In the genomic region with DNA sequence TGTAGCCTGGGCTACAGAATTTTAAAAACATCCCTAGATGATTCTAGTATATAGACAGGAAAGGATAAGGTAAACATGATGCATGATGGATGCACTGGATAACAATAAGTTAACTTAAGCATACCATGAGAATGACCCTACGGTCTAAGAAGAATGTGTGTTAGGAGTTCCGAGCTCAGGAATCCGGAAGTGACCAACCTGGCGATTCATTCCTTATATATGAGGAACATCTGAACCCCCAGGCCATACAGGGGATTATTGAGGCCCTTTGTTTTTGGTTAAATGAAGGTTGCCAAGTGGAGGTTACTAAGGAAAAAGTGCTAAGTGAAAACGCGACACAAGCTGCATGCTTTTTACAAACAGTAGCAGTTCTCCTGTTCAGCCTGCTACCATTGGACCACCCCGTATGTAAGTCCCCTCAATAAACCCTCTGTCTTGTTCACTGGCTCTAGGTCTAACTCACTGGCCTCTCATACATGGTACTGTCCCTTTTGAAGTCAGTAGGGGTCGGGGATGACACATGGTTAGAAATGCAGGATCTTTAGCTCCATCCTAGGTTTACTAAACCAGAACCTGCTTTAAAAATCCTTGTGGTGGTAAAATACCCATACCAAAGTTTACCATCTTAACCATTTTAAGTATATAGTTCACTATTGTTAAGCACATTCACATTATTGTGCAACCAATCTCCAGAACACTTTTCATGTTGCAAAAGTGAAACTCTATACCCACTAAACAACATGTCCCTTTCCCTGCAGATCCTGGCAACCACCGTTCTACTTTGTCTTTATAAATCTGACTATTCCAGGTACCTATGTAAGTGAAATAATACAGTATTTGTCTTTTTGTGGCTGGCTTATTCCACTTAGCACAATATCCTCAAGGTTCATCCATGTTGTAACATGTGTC, we compare ENCODE assay signal across 22 cellular contexts.
DNase-seq lines count a peak whose midpoint lies in the region; ATAC-seq, FAIRE-seq and TF ChIP-seq lines count a peak whose summit lies in the region.
"Had no signal": no experiment of that assay in that cellular context is flagged by ENCODE, and none has a peak within 500 bp of the region (broad histone marks: within the 10 kb centered on the region; RNA-seq: fewer than 3 reads in every experiment).

No MANE protein-coding gene starts in this region.

- H3K4me1 ChIP-seq in keratinocyte (ENCODE audit: control insufficient read depth, extremely low read depth, insufficient read depth, low read length): peaks cover 28% of the 10 kb centered on the region
- no peaks in the 10 kb centered on the region for H3K4me1 ChIP-seq in CD4-positive, alpha-beta memory T cell (ENCODE audit: insufficient read depth, low read length)
- H3K4me1 ChIP-seq: upper lobe of right lung had no signal

- peaks cover 6% of the 10 kb centered on the region for H3K9me3 Mint-ChIP-seq in Calu3 (ENCODE audit: low read depth, unreplicated experiment)
- H3K9me3 Mint-ChIP-seq in CD4-positive, alpha-beta memory T cell: no peaks in the 10 kb centered on the region
- H3K9me3 Mint-ChIP-seq: CD4-positive, alpha-beta T cell; nephron; T-helper 1 cell treated with Interleukin-12 subunit alpha and Interleukin-12 subunit beta and Interleukin-4 antibody, amounts not matched to agents 30 μg/mL and 1 μg/mL, for 36 hours had no signal

- dilution Hi-C loops in keratinocyte (cut with MboI; ENCODE audit: extremely low pct_ligation_motif_present, low sequenced_read_pairs): no loop called here

- no TSS peak for BruUV-seq in Calu3 (replicated peaks; lab: Mats Ljungman, UMichigan)

- TF ChIP-seq RAD21 in Ishikawa (IDR thresholded peaks at IDR 0.05; ENCODE audit: low read depth): no peak

- DNase-seq in Calu3 (peak; percentile 14), astrocyte of the hippocampus (ENCODE audit: low read depth, low spot score) (peak; percentile 42), keratinocyte (ENCODE audit: low read depth, low spot score) (peak; percentile 76), activated gamma-delta T cell (lab: John Stamatoyannopoulos, UW) (no peak)
- no peak for DNase-seq in CD4-positive, alpha-beta memory T cell
- DNase-seq: activated effector memory CD4-positive, alpha-beta T cell treated with anti-CD3 and anti-CD28 coated beads, Interleukin-2, amount 50 U/mL, for 16 hours; aorta; CD4-positive, alpha-beta T cell; erythroblast; H7; heart right ventricle; islet precursor cell; KBM-7; NCI-H1105 treated with DMSO at 0.1 percent for 48 hours; stimulated activated naive CD8-positive, alpha-beta T cell treated with anti-CD3 and anti-CD28 coated beads, Interleukin-15, Interleukin-2, amounts not matched to agents 100 U/mL and 50 U/mL, for 24 hours; upper lobe of right lung had no signal

- peak overlapping the region; percentile 24 for H3K9ac ChIP-seq in keratinocyte (ENCODE audit: control insufficient read depth, extremely low read depth, insufficient read depth, low read length)

- no peaks in the 10 kb centered on the region for H3K36me3 ChIP-seq in keratinocyte (ENCODE audit: control insufficient read depth in 2 of 2, extremely low read depth in 1 of 2, insufficient read depth in 2 of 2, low read length in 2 of 2)
- no peaks in the 10 kb centered on the region for H3K36me3 ChIP-seq in CD4-positive, alpha-beta memory T cell (ENCODE audit: insufficient read depth, low read length)
- H3K36me3 ChIP-seq: heart right ventricle, upper lobe of right lung had no signal

- CTCF ChIA-PET in Calu3 (lab: Charles Lee): no interaction called here
- CTCF ChIA-PET in CD4-positive, alpha-beta memory T cell (lab: Charles Lee; ENCODE audit: partially characterized antibody): no interaction called here

- peak overlapping the region; percentile 49 for H3K4me2 ChIP-seq in keratinocyte (ENCODE audit: control insufficient read depth, extremely low read depth, insufficient read depth, low read depth, low read length)

- POLR2A ChIA-PET in CD4-positive, alpha-beta memory T cell (lab: Charles Lee; ENCODE audit: partially characterized antibody): no interaction called here

- no peaks in the 10 kb centered on the region for H3K27me3 ChIP-seq in keratinocyte (ENCODE audit: control insufficient read depth, extremely low read depth, insufficient read depth, low read length)
- peaks cover 3% of the 10 kb centered on the region for H3K27me3 ChIP-seq in CD4-positive, alpha-beta memory T cell (ENCODE audit: insufficient read depth, low read length)
- H3K27me3 ChIP-seq: heart right ventricle, upper lobe of right lung had no signal

- H3K4me1 Mint-ChIP-seq in Calu3 (ENCODE audit: low read depth, unreplicated experiment): peaks cover 33% of the 10 kb centered on the region
- H3K4me1 Mint-ChIP-seq in CD4-positive, alpha-beta memory T cell: no peaks in the 10 kb centered on the region
- H3K4me1 Mint-ChIP-seq: nephron had no signal

- no peak overlapping the region for H3K4me3 ChIP-seq in keratinocyte (ENCODE audit: control insufficient read depth in 2 of 3, extremely low read depth in 1 of 3, insufficient read depth in 2 of 3, low read depth in 1 of 3, low read length in 3 of 3)
- H3K4me3 ChIP-seq in CD4-positive, alpha-beta memory T cell (ENCODE audit: low read length in 2 of 2): no peak overlapping the region
- H3K4me3 ChIP-seq: heart right ventricle, upper lobe of right lung had no signal

- no peak for ATAC-seq in GM18519 (IDR thresholded peaks at IDR 0.05; ENCODE audit: low FRiP score, unreplicated experiment)
- ATAC-seq in SK-N-SH treated with all-trans-retinoic acid at 6 μM for 48 hours: no peak
- ATAC-seq: activated CD4-positive, CD25-positive, alpha-beta regulatory T cell treated with anti-CD3 and anti-CD28 coated beads, Interleukin-2, amount 50 U/mL, for 24 hours; heart right ventricle; stimulated activated naive CD8-positive, alpha-beta T cell treated with anti-CD3 and anti-CD28 coated beads, Interleukin-15, Interleukin-2, amounts not matched to agents 100 U/mL and 50 U/mL, for 24 hours; upper lobe of right lung had no signal

- peaks cover 12% of the 10 kb centered on the region for H3K27me3 Mint-ChIP-seq in Calu3 (ENCODE audit: unreplicated experiment)
- H3K27me3 Mint-ChIP-seq in CD4-positive, alpha-beta memory T cell: peaks cover 3 to 4% of the 10 kb centered on the region in 2 donors
- H3K27me3 Mint-ChIP-seq: CD4-positive, alpha-beta T cell had no signal

- peaks cover 5% of the 10 kb centered on the region for H3K36me3 Mint-ChIP-seq in Calu3 (ENCODE audit: insufficient read depth, unreplicated experiment)
- no peaks in the 10 kb centered on the region for H3K36me3 Mint-ChIP-seq in CD4-positive, alpha-beta memory T cell

- no peaks in the 10 kb centered on the region for H3K79me2 ChIP-seq in keratinocyte (ENCODE audit: control insufficient read depth, insufficient read depth, low read length)

- TF ChIP-seq EP300 in Ishikawa (IDR thresholded peaks at IDR 0.05; ENCODE audit: borderline replicate concordance): no peak

- no peak overlapping the region for H3K4me3 Mint-ChIP-seq in Calu3 (ENCODE audit: low read depth, unreplicated experiment)
- H3K4me3 Mint-ChIP-seq in CD4-positive, alpha-beta memory T cell: no peak overlapping the region
- H3K4me3 Mint-ChIP-seq: CD4-positive, alpha-beta T cell; nephron; T-helper 1 cell treated with Interleukin-12 subunit alpha and Interleukin-12 subunit beta and Interleukin-4 antibody, amounts not matched to agents 30 μg/mL and 1 μg/mL, for 36 hours had no signal

- TF ChIP-seq CTCF in Calu3 (IDR thresholded peaks at IDR 0.05; ENCODE audit: unreplicated experiment): no peak
- no peak for TF ChIP-seq CTCF in keratinocyte (optimal IDR thresholded peaks at IDR 0.05 in 1 of 3, IDR thresholded peaks at IDR 0.05 in 1 of 3, conservative IDR thresholded peaks at IDR 0.05 in 1 of 3; ENCODE audit: extremely low read depth in 1 of 3, insufficient read depth in 2 of 3, low read length in 3 of 3)

- no peaks in the 10 kb centered on the region for H3K9me1 ChIP-seq in keratinocyte (ENCODE audit: control insufficient read depth, extremely low read depth, insufficient read depth, low read length)

- H2AFZ ChIP-seq in keratinocyte (ENCODE audit: control insufficient read depth, low read length): peak overlapping the region; percentile 77

- FAIRE-seq in keratinocyte (lab: Jason Lieb, UNC): peak; percentile 90

- H3K9me3 ChIP-seq in keratinocyte (ENCODE audit: control insufficient read depth, low read depth, low read length): no peaks in the 10 kb centered on the region
- no peaks in the 10 kb centered on the region for H3K9me3 ChIP-seq in CD4-positive, alpha-beta memory T cell (ENCODE audit: control insufficient read depth in 1 of 2, low read length in 2 of 2)
- H3K9me3 ChIP-seq: upper lobe of right lung had no signal

- H4K20me1 ChIP-seq in keratinocyte (ENCODE audit: control insufficient read depth, extremely low read depth, insufficient read depth, low read length): no peaks in the 10 kb centered on the region

- H3K27ac Mint-ChIP-seq in Calu3 (ENCODE audit: unreplicated experiment): no peak overlapping the region
- no peak overlapping the region for H3K27ac Mint-ChIP-seq in CD4-positive, alpha-beta memory T cell
- H3K27ac Mint-ChIP-seq: CD4-positive, alpha-beta T cell; nephron; T-helper 1 cell treated with Interleukin-12 subunit alpha and Interleukin-12 subunit beta and Interleukin-4 antibody, amounts not matched to agents 30 μg/mL and 1 μg/mL, for 36 hours had no signal

- intact Hi-C loops in Calu3 (cut with micrococcal nuclease; ENCODE audit: unreplicated experiment): no loop called here
- intact Hi-C loops in CD4-positive, alpha-beta memory T cell (cut with micrococcal nuclease): no loop called here

- H3K27ac ChIP-seq in keratinocyte (ENCODE audit: control insufficient read depth, insufficient read depth, low read length): peak overlapping the region; percentile 84
- H3K27ac ChIP-seq in CD4-positive, alpha-beta memory T cell (ENCODE audit: low read depth, low read length): no peak overlapping the region
- H3K27ac ChIP-seq: heart right ventricle, upper lobe of right lung had no signal

TF ChIP-seq in Ishikawa, 13 proteins besides CTCF, POLR2A, EP300 and RAD21 (continues in another document):
- TF ChIP-seq FOXM1 (IDR thresholded peaks at IDR 0.05; ENCODE audit: borderline replicate concordance, low read depth) (no peak), EGR1 (IDR thresholded peaks at IDR 0.05) (no peak), TAF1 (IDR thresholded peaks at IDR 0.05; ENCODE audit: low read depth) (no peak), TCF12 (IDR thresholded peaks at IDR 0.05; ENCODE audit: low read depth) (no peak), NFIC (IDR thresholded peaks at IDR 0.05) (no peak), ZBTB7A (IDR thresholded peaks at IDR 0.05; ENCODE audit: low read depth) (no peak), YY1 (IDR thresholded peaks at IDR 0.05; ENCODE audit: low read depth) (no peak)

TF ChIP-seq in SK-N-SH treated with all-trans-retinoic acid at 6 μM for 48 hours, 23 proteins besides CTCF, POLR2A, EP300 and RAD21 (continues in another document):
- TF ChIP-seq ZFP3 (CRISPR knock-in tag; IDR thresholded peaks at IDR 0.05): no peak
- no peak for TF ChIP-seq ISL1 (CRISPR knock-in tag; IDR thresholded peaks at IDR 0.05)
- TF ChIP-seq ZNF70 (CRISPR knock-in tag; IDR thresholded peaks at IDR 0.05): no peak

Comparison
In these comparisons a context has a peak if more than half of its experiments do, and no peak if none do; other contexts are left out.
1. DNase-seq: peak in Calu3 (single experiment), astrocyte of the hippocampus (single experiment) and keratinocyte (single experiment); none in activated gamma-delta T cell (single experiment) and CD4-positive, alpha-beta memory T cell (0 of 5).